ENCODE assay signal across 24 cellular contexts in the genomic region with DNA sequence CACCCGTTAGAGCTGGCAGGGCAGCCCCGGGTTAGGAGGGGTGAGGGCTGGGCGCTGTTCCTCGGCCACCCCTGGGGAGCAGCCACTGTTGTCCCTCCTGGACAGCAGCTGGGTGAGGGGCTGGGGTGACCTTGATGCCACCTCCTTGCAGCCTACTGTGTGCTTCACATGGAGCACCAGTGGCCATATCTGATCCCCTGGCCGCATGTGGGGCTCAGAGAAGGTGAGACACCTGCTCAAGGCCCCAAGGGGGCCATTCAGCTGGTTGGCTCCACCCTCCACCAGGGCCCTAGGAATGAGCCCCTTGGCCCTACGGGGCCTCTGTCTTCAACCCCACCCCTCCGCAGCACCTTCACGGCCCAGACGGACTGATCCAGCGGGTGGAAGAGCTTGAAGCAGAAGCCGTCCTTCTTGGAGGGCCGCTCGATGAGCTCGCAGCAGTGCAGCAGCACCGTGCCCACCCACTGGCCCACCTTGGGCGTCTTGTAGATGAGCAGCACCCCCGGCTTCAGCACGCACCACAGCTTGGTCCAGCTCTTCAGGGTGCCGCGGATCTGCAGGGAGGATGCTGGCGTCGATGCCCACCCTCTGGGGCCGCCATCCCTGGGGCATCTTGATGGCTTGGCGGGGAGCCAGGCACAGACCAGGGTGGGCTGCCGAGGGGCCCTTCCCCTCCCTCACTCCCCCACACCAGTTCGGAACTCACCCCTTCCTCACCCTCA. TPM values are rescaled to one million over a fixed set of nuclear protein-coding genes. Genes with fewer than 3 reads are reported as not detected.
A peak's percentile ranks its signal among the peaks of the same experiment; 100 is the strongest.
DNase-seq lines count a peak whose midpoint lies in the region; ATAC-seq and TF ChIP-seq lines count a peak whose summit lies in the region.
"Had no signal": no experiment of that assay in that cellular context is flagged by ENCODE, and none has a peak within 500 bp of the region (broad histone marks: within the 10 kb centered on the region; RNA-seq: fewer than 3 reads in every experiment).

No MANE protein-coding gene starts in this region.

- DNase-seq in activated effector memory CD4-positive, alpha-beta T cell treated with anti-CD3 and anti-CD28 coated beads, Interleukin-2, amount 50 U/mL, for 16 hours: peak; percentile 47
- DNase-seq in activated effector memory CD4-positive, alpha-beta T cell treated with Interleukin-2 at 50 U/mL for 16 hours: no peak
- peak; percentile 40 for DNase-seq in Right ventricle myocardium superior
- peak in 2 of 3 donors; percentile 27 to 44 for DNase-seq in mucosa of descending colon
- DNase-seq in transverse colon: peak; percentile 11
- DNase-seq in activated CD8-positive, alpha-beta memory T cell treated with anti-CD3 and anti-CD28 coated beads, Interleukin-2, amount 10 ng/mL, durations not matched to agents 7 days and 5 days: no peak
- no peak for DNase-seq in ureter (ENCODE audit: low spot score)
- no peak for DNase-seq in NCI-H1105 treated with DMSO at 0.1 percent for 48 hours (lab: John Stamatoyannopoulos, UW)
- DNase-seq: activated CD4-positive, alpha-beta T cell treated with anti-CD3 and anti-CD28 coated beads, Interleukin-2, amount 50 U/mL, for 4 hours; activated gamma-delta T cell treated with Interleukin-2 at 50 U/mL for 16 hours; colonic mucosa; DMS79 treated with DMSO at 0.1 percent for 48 hours; NCI-H1694; NCI-H526 treated with DMSO at 0.1 percent for 48 hours; SJCRH30; stimulated activated CD4-positive, alpha-beta T cell treated with anti-CD3 and anti-CD28 coated beads, Interleukin-2, amount 100 ng/mL, for 48 hours; stimulated activated naive CD8-positive, alpha-beta T cell treated with anti-CD3 and anti-CD28 coated beads, Interleukin-15, Interleukin-2, amounts not matched to agents 100 U/mL and 50 U/mL, for 24 hours had no signal

- in situ Hi-C loops in transverse colon (cut with MboI; ENCODE audit: low pct_ligation_motif_present in 1 of 4, low pct_unique_long_range_greater_than_20kb in 1 of 4, low sequenced_read_pairs in 3 of 4): loop anchor here in 1 of 4 donors (25.0 kb wide), 1 partner anchor 92 kb away; the partner anchor contains the start of gene MRGPRG

- no peak for TF ChIP-seq POLR2A in transverse colon (IDR thresholded peaks at IDR 0.05)

- no peak overlapping the region for H3K27ac Mint-ChIP-seq in activated CD8-positive, alpha-beta memory T cell treated with anti-CD3 and anti-CD28 coated beads, Interleukin-2, amount 10 ng/mL, durations not matched to agents 7 days and 5 days
- H3K27ac Mint-ChIP-seq: T-helper 1 cell treated with Interleukin-12 subunit alpha and Interleukin-12 subunit beta and Interleukin-4 antibody, amounts not matched to agents 30 μg/mL and 1 μg/mL, for 36 hours had no signal

- H3K27me3 ChIP-seq in transverse colon: no peaks in the 10 kb centered on the region
- H3K27me3 ChIP-seq: adrenal gland, colonic mucosa, gastroesophageal sphincter, SJCRH30, tibial nerve had no signal

- peaks cover 3% of the 10 kb centered on the region for H3K36me3 Mint-ChIP-seq in activated CD8-positive, alpha-beta memory T cell treated with anti-CD3 and anti-CD28 coated beads, Interleukin-2, amount 10 ng/mL, durations not matched to agents 7 days and 5 days

- H3K36me3 ChIP-seq in mucosa of descending colon (ENCODE audit: low read depth) (no peaks in the 10 kb centered on the region), transverse colon (peaks cover 0 to 10% (median 0%) of the 10 kb centered on the region in 4 donors)
- H3K36me3 ChIP-seq: SJCRH30 had no signal

- H3K4me1 Mint-ChIP-seq in activated CD8-positive, alpha-beta memory T cell treated with anti-CD3 and anti-CD28 coated beads, Interleukin-2, amount 10 ng/mL, durations not matched to agents 7 days and 5 days: no peaks in the 10 kb centered on the region

- no peak overlapping the region for H3K4me3 Mint-ChIP-seq in activated CD8-positive, alpha-beta memory T cell treated with anti-CD3 and anti-CD28 coated beads, Interleukin-2, amount 10 ng/mL, durations not matched to agents 7 days and 5 days
- H3K4me3 Mint-ChIP-seq: natural killer cell; T-helper 1 cell treated with Interleukin-12 subunit alpha and Interleukin-12 subunit beta and Interleukin-4 antibody, amounts not matched to agents 30 μg/mL and 1 μg/mL, for 36 hours had no signal

- H3K27ac ChIP-seq in transverse colon: no peak overlapping the region
- H3K27ac ChIP-seq: A549, adrenal gland, colonic mucosa, gastroesophageal sphincter, SJCRH30, skin epidermis had no signal

- TF ChIP-seq CTCF in mucosa of descending colon (IDR thresholded peaks at IDR 0.05) (no peak), transverse colon (IDR thresholded peaks at IDR 0.05) (no peak)

- CTCF ChIA-PET in activated CD8-positive, alpha-beta memory T cell treated with anti-CD3 and anti-CD28 coated beads, Interleukin-2, amount 10 ng/mL, durations not matched to agents 7 days and 5 days (lab: Charles Lee): no interaction called here

- peaks cover 9% of the 10 kb centered on the region for H3K4me1 ChIP-seq in mucosa of descending colon (ENCODE audit: low read depth)
- peaks cover 14 to 27% (median 21%) of the 10 kb centered on the region in 4 donors for H3K4me1 ChIP-seq in transverse colon
- H3K4me1 ChIP-seq: SJCRH30 had no signal

- 89% methylated on average over 25 of the region's 26 CpGs; no CpG with 5 or more reads in 1 of the 2 donors for WGBS in transverse colon (ENCODE audit: low coverage in 1 of 2), 2 donors

- no peak overlapping the region for H3K4me3 ChIP-seq in mucosa of descending colon
- H3K4me3 ChIP-seq in transverse colon: no peak overlapping the region
- H3K4me3 ChIP-seq: A549, adrenal gland, colonic mucosa, gastroesophageal sphincter, SJCRH30, skin epidermis, tibial nerve had no signal

- peaks cover 2% of the 10 kb centered on the region for H3K9me3 ChIP-seq in mucosa of descending colon
- H3K9me3 ChIP-seq in transverse colon: no peaks in the 10 kb centered on the region
- H3K9me3 ChIP-seq: adrenal gland, colonic mucosa, gastroesophageal sphincter, tibial nerve had no signal

- intact Hi-C loops in Right ventricle myocardium superior (cut with DNase I) (no loop called here), mucosa of descending colon (cut with DNase I, micrococcal nuclease) (loop anchor here in 1 of 2 donors (10.0 kb wide), 1 partner anchor 55 kb away; no protein-coding TSS in a partner anchor), transverse colon (cut with DNase I; ENCODE audit: low total_unique reads) (no loop called here)

- no peak for TF ChIP-seq EP300 in transverse colon (IDR thresholded peaks at IDR 0.05; ENCODE audit: low read depth)

- ATAC-seq in Right ventricle myocardium superior (ENCODE audit: poor library complexity) (no peak), mucosa of descending colon (no peak)
- no peak for ATAC-seq in activated CD8-positive, alpha-beta memory T cell treated with anti-CD3 and anti-CD28 coated beads, Interleukin-2, amount 10 ng/mL, durations not matched to agents 7 days and 5 days
- ATAC-seq: A549; gastroesophageal sphincter; natural killer cell; stimulated activated naive CD8-positive, alpha-beta T cell treated with anti-CD3 and anti-CD28 coated beads, Interleukin-15, Interleukin-2, amounts not matched to agents 100 U/mL and 50 U/mL, for 24 hours had no signal

- H3K27me3 Mint-ChIP-seq in activated CD8-positive, alpha-beta memory T cell treated with anti-CD3 and anti-CD28 coated beads, Interleukin-2, amount 10 ng/mL, durations not matched to agents 7 days and 5 days: peaks cover 4% of the 10 kb centered on the region

- H3K9me3 Mint-ChIP-seq in activated CD8-positive, alpha-beta memory T cell treated with anti-CD3 and anti-CD28 coated beads, Interleukin-2, amount 10 ng/mL, durations not matched to agents 7 days and 5 days (ENCODE audit: low read depth): peaks cover 2% of the 10 kb centered on the region
- H3K9me3 Mint-ChIP-seq: natural killer cell had no signal

RNA-seq across cellular contexts. Expression of gene OSBPL5, which starts 44.9 kb away (rescaled TPM):
- total RNA-seq in Right ventricle myocardium superior (15.3 TPM), mucosa of descending colon (10 to 100 TPM; 43.6 to 64.1 (median 52.4) TPM), transverse colon (100 to 1,000 TPM in 2 of 4 donors, 10 to 100 TPM in 2; 37.3 to 211 (median 105) TPM), ureter (84.3 TPM)
- total RNA-seq in activated CD8-positive, alpha-beta memory T cell treated with anti-CD3 and anti-CD28 coated beads, Interleukin-2, amount 10 ng/mL, durations not matched to agents 7 days and 5 days: 1 to 10 TPM; 2.5 to 2.6 TPM

Comparison
In these comparisons a context has a peak if more than half of its experiments do, and no peak if none do; other contexts are left out.
1. DNase-seq: peak in activated effector memory CD4-positive, alpha-beta T cell treated with anti-CD3 and anti-CD28 coated beads, Interleukin-2, amount 50 U/mL, for 16 hours (single experiment), Right ventricle myocardium superior (single experiment), mucosa of descending colon (2 of 3) and transverse colon (single experiment); none in activated effector memory CD4-positive, alpha-beta T cell treated with Interleukin-2 at 50 U/mL for 16 hours (single experiment), activated CD8-positive, alpha-beta memory T cell treated with anti-CD3 and anti-CD28 coated beads, Interleukin-2, amount 10 ng/mL, durations not matched to agents 7 days and 5 days (single experiment), ureter (single experiment) and NCI-H1105 treated with DMSO at 0.1 percent for 48 hours (single experiment).